In the genomic region with DNA sequence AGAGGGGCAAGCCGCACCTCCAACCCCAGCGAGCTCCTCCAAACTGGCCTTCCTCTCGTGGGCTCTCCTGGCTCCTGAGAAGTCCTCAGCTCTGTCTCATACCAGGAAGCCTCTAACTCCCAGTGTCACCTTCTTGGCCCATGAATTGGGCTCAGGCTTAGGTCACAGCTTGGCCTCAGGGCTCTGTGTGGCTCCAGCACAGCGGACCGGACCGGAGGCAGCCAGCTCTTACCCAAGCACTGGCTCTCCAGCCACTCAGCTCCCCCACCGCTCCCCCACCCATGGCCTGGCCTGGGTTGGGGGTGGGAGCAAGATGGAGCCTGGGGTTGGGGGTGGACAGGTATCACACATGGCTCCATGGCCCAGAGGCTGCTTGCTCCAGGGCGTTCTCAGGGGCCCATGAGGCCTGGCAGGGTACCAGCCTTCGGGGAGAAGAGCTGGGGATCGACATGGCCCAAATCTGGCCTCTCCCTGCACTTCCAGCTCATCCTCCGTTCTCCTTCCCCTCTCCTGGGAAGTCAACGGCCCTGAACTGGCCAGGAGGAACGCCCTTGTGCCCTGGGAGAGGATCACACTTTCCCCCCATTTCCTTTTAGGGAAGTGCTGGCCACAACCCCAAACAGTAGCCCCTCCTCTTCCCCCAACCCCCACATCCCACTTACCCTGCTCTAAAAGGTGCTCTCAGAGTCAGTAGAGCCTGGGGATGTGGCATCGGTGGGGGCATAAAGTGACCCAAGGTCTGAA, we compare ENCODE assay signal across 30 cellular contexts.
DNase-seq lines count a peak whose midpoint lies in the region; ATAC-seq, FAIRE-seq and TF ChIP-seq lines count a peak whose summit lies in the region.
"Had no signal": no experiment of that assay in that cellular context is flagged by ENCODE, and none has a peak within 500 bp of the region (broad histone marks: within the 10 kb centered on the region; RNA-seq: fewer than 3 reads in every experiment).

No MANE protein-coding gene starts in this region.

- TF ChIP-seq CTCF in H9 (conservative IDR thresholded peaks at IDR 0.05) (no peak), K562 (IDR thresholded peaks at IDR 0.05 in 2 of 3, conservative IDR thresholded peaks at IDR 0.05 in 1 of 3; ENCODE audit: insufficient read depth in 2 of 3, low read depth in 1 of 3, low read length in 3 of 3) (no peak), lung (IDR thresholded peaks at IDR 0.05; ENCODE audit: control extremely low read depth, extremely low read depth) (no peak), type B pancreatic cell (conservative IDR thresholded peaks at IDR 0.05) (no peak), mucosa of descending colon (IDR thresholded peaks at IDR 0.05) (no peak), GM13976 (IDR thresholded peaks at IDR 0.05; ENCODE audit: borderline replicate concordance, control extremely low read depth, extremely low read depth, insufficient read depth, missing control alignments) (no peak)

- no peaks in the 10 kb centered on the region for H3K79me1 ChIP-seq in H9 (ENCODE audit: insufficient read depth, low read depth, low read length, poor library complexity, severe bottlenecking)

- no peak for TF ChIP-seq POLR2A in K562 (conservative IDR thresholded peaks at IDR 0.05)

- no TSS peak for BruUV-seq in K562 (replicated peaks; lab: Mats Ljungman, UMichigan)

- H4K20me1 ChIP-seq in H9 (ENCODE audit: control insufficient read depth, insufficient read depth, insufficient read length), result no peaks in the 10 kb centered on the region
- peaks cover 43% of the 10 kb centered on the region for H4K20me1 ChIP-seq in K562 (replicated peaks; ENCODE audit: control insufficient read depth, insufficient read depth, low read length)

- intact Hi-C loops in K562 (cut with micrococcal nuclease) (loop anchor here (10.0 kb wide), 1 partner anchor 166 kb away; no protein-coding TSS in a partner anchor), mucosa of descending colon (cut with DNase I, micrococcal nuclease) (loop anchor here in 1 of 2 donors (10.0 kb wide), 1 partner anchor 96 kb away; a partner anchor contains a TSS)

- in situ Hi-C loops in K562 (cut with MboI), result no loop called here
- in situ Hi-C loops in GM13976 (cut with MboI; ENCODE audit: low sequenced_read_pairs, unreplicated experiment), result no loop called here

- H3K18ac ChIP-seq in H9 (ENCODE audit: insufficient read length, low read depth, low read length), result no peak overlapping the region

- H4K5ac ChIP-seq in H9 (ENCODE audit: insufficient read length, low read depth, low read length), result no peak overlapping the region

- H3K56ac ChIP-seq in H9 (ENCODE audit: insufficient read length, low read depth, low read length), result no peak overlapping the region

- no peak for DNase-seq in H9
- no peak for DNase-seq in K562 (ENCODE audit: extremely low read depth in 1 of 4, low spot score in 3 of 4)
- no peak for DNase-seq in lung (ENCODE audit: low spot score)
- DNase-seq in type B pancreatic cell (ENCODE audit: extremely low spot score, unreplicated experiment), result no peak
- no peak for DNase-seq in mucosa of descending colon
- DNase-seq in T-cell, result no peak
- DNase-seq in GM13976 (ENCODE audit: low spot score), result no peak
- DNase-seq: activated CD4-positive, alpha-beta T cell treated with anti-CD3 and anti-CD28 coated beads for 1 hour; activated CD8-positive, alpha-beta T cell treated with anti-CD3 and anti-CD28 coated beads, Interleukin-2, amount 10 ng/mL, durations not matched to agents 7 days and 5 days; activated gamma-delta T cell; activated naive CD8-positive, alpha-beta T cell treated with anti-CD3 and anti-CD28 coated beads, Interleukin-2, amount 50 U/mL, for 24 hours; activated T-cell treated with anti-CD3 and anti-CD28 coated beads for 4 hours; CD4-positive, alpha-beta T cell; effector CD8-positive, alpha-beta T cell; EL; erythroblast; foreskin melanocyte; HFFc6; hippocampal formation; MG63; NCI-H1436 treated with DMSO at 0.1 percent for 48 hours; NCI-H510A treated with DMSO at 0.1 percent for 48 hours; NK-92 treated with Interleukin-12 subunit alpha and Interleukin-12 subunit beta, amount 100 ng/mL, for 24 hours; stimulated activated CD4-positive, alpha-beta T cell treated with anti-CD3 and anti-CD28 coated beads, Interleukin-1b, Interleukin-23, amount 100 ng/mL, for 48 hours; testis had no signal

- H3K27ac Mint-ChIP-seq in H9 (no peak overlapping the region), type B pancreatic cell (peak overlapping the region; percentile 49), T-cell (no peak overlapping the region)
- H3K27ac Mint-ChIP-seq: activated CD8-positive, alpha-beta T cell treated with anti-CD3 and anti-CD28 coated beads, Interleukin-2, amount 10 ng/mL, durations not matched to agents 7 days and 5 days; activated naive CD8-positive, alpha-beta T cell treated with anti-CD3 and anti-CD28 coated beads, Interleukin-2, amount 50 U/mL, for 24 hours; CD4-positive, alpha-beta T cell; HFFc6; progenitor cell of endocrine pancreas had no signal

- H2AFZ ChIP-seq in H9 (ENCODE audit: low read length), result no peak overlapping the region
- H2AFZ ChIP-seq in K562 (ENCODE audit: low read depth, low read length), result no peak overlapping the region

- H3K4me3 ChIP-seq in K562 (no peak overlapping the region), lung (no peak overlapping the region), mucosa of descending colon (no peak overlapping the region)
- H3K4me3 ChIP-seq: MG63, testis had no signal

- H2AK5ac ChIP-seq in H9 (ENCODE audit: insufficient read length, low read length), result no peak overlapping the region

- no peak overlapping the region for H2BK5ac ChIP-seq in H9 (ENCODE audit: insufficient read length, low read length)

- H3K79me2 ChIP-seq in H9 (ENCODE audit: insufficient read depth, low read length) (no peaks in the 10 kb centered on the region; the same call in 1 of the 2 replicates), K562 (ENCODE audit: control insufficient read depth, insufficient read depth, low read length) (no peaks in the 10 kb centered on the region)

- FAIRE-seq in K562 (lab: Jason Lieb, UNC), result no peak
- FAIRE-seq: GM19239, RCC 7860, TTC549 had no signal

- H3K4me2 ChIP-seq in H9 (ENCODE audit: insufficient read depth, insufficient read length, low read length), result no peak overlapping the region
- no peak overlapping the region for H3K4me2 ChIP-seq in K562 (ENCODE audit: insufficient read depth, low read length)

- no peak for TF ChIP-seq EP300 in K562 (IDR thresholded peaks at IDR 0.05; ENCODE audit: low read length)

- no CpG with 5 or more reads among the region's 14 CpGs for WGBS in H9 (ENCODE audit: extremely low coverage, insufficient read length, low lambda C conversion rate)
- WGBS in K562 (ENCODE audit: insufficient coverage, low coverage, missing lambda C conversion rate), result 4% methylated on average over 13 of the region's 14 CpGs
- 65 to 74% methylated on average over 13 to 14 of the region's 14 CpGs for WGBS in lung, 2 donors

- H3K36me3 ChIP-seq in K562 (ENCODE audit: control insufficient read depth, insufficient read depth, low read length) (no peaks in the 10 kb centered on the region), lung (ENCODE audit: control insufficient read depth in 2 of 2, insufficient read depth in 2 of 2, low read length in 2 of 2) (no peaks in the 10 kb centered on the region), mucosa of descending colon (ENCODE audit: low read depth) (no peaks in the 10 kb centered on the region)
- H3K36me3 ChIP-seq: MG63 had no signal

- no peak overlapping the region for H3K4me3 Mint-ChIP-seq in H9
- H3K4me3 Mint-ChIP-seq in type B pancreatic cell, result no peak overlapping the region
- no peak overlapping the region for H3K4me3 Mint-ChIP-seq in T-cell
- H3K4me3 Mint-ChIP-seq: activated CD8-positive, alpha-beta T cell treated with anti-CD3 and anti-CD28 coated beads, Interleukin-2, amount 10 ng/mL, durations not matched to agents 7 days and 5 days; activated naive CD8-positive, alpha-beta T cell treated with anti-CD3 and anti-CD28 coated beads, Interleukin-2, amount 50 U/mL, for 24 hours; HFFc6 had no signal

- no peak overlapping the region for H4K8ac ChIP-seq in H9 (replicated peaks; ENCODE audit: insufficient read length, low read depth, low read length)

- H3K4me1 Mint-ChIP-seq in H9 (peaks cover 22 to 38% of the 10 kb centered on the region in 2 experiments), type B pancreatic cell (ENCODE audit: unreplicated experiment) (peaks cover 26% of the 10 kb centered on the region), T-cell (peaks cover 0 to 2% (median 2%) of the 10 kb centered on the region in 3 donors)

- H3K9me3 Mint-ChIP-seq in H9 (no peaks in the 10 kb centered on the region), type B pancreatic cell (no peaks in the 10 kb centered on the region), T-cell (no peaks in the 10 kb centered on the region)
- H3K9me3 Mint-ChIP-seq: activated naive CD8-positive, alpha-beta T cell treated with anti-CD3 and anti-CD28 coated beads, Interleukin-2, amount 50 U/mL, for 24 hours; CD4-positive, alpha-beta T cell; HFFc6 had no signal

- H3K27me3 Mint-ChIP-seq in H9 (ENCODE audit: low read depth), result peaks cover 37% of the 10 kb centered on the region
- H3K27me3 Mint-ChIP-seq in type B pancreatic cell, result peaks cover 63% of the 10 kb centered on the region
- no peaks in the 10 kb centered on the region for H3K27me3 Mint-ChIP-seq in T-cell
- H3K27me3 Mint-ChIP-seq: CD4-positive, alpha-beta T cell had no signal

- no peak overlapping the region for H2BK15ac ChIP-seq in H9 (ENCODE audit: low read depth, low read length)

- H3K9me3 ChIP-seq in H9 (ENCODE audit: control insufficient read depth, low read depth, low read length) (no peaks in the 10 kb centered on the region), K562 (replicated peaks; ENCODE audit: control insufficient read depth, insufficient read depth, low read depth, low read length) (no peaks in the 10 kb centered on the region), lung (ENCODE audit: control insufficient read depth in 2 of 2, insufficient read depth in 1 of 2, low read length in 1 of 2) (no peaks in the 10 kb centered on the region), mucosa of descending colon (no peaks in the 10 kb centered on the region)
- H3K9me3 ChIP-seq: MG63, testis had no signal

- POLR2A ChIA-PET in K562 (lab: Yijun Ruan, JAX), result interaction anchor here (0.6 to 1.6 kb wide), 5 partner anchors 15 to 333 kb away, joined by 3 to 5 read pairs (median 3); no protein-coding TSS in a partner anchor
- POLR2A ChIA-PET in T-cell (lab: Charles Lee), result interaction anchor here in 1 of 2 donors (1.0 kb wide), 1 partner anchor 10 kb away, joined by 3 read pairs; no protein-coding TSS in a partner anchor

- H2BK12ac ChIP-seq in H9 (ENCODE audit: insufficient read length, low read depth, low read length), result peak overlapping the region; percentile 21

- no peak for TF ChIP-seq RAD21 in K562 (CRISPR knock-in tag; conservative IDR thresholded peaks at IDR 0.05 in 1 of 2, IDR thresholded peaks at IDR 0.05 in 1 of 2)

- H2BK20ac ChIP-seq in H9 (ENCODE audit: low read depth, low read length, poor library complexity, severe bottlenecking), result no peak overlapping the region

- H3K27ac ChIP-seq in H9 (ENCODE audit: insufficient read length, low read depth, low read length), result no peak overlapping the region
- no peak overlapping the region for H3K27ac ChIP-seq in K562 (ENCODE audit: extremely low read depth, low read depth, low read length)
- H3K27ac ChIP-seq in lung (ENCODE audit: low read depth in 1 of 2, low read length in 1 of 2), result peak overlapping the region; percentile 15 to 66
- H3K27ac ChIP-seq: testis had no signal

- H4K91ac ChIP-seq in H9 (ENCODE audit: insufficient read length, low read depth, low read length), result no peak overlapping the region

- ATAC-seq in K562 (no peak), lung (ENCODE audit: insufficient read depth, low FRiP score) (no peak), mucosa of descending colon (no peak), T-cell (replicated peaks in 1 of 4) (no peak)
- ATAC-seq: activated CD8-positive, alpha-beta T cell treated with anti-CD3 and anti-CD28 coated beads, Interleukin-2, amount 10 ng/mL, durations not matched to agents 7 days and 5 days; activated naive CD8-positive, alpha-beta T cell treated with anti-CD3 and anti-CD28 coated beads, Interleukin-2, amount 50 U/mL, for 24 hours had no signal

- CTCF ChIA-PET in K562 (lab: Yijun Ruan, JAX; ENCODE audit: low intra/inter-chr PET ratio), result interaction anchor here (0.6 kb wide), 1 partner anchor 1072 kb away, joined by 3 read pairs; no protein-coding TSS in a partner anchor
- CTCF ChIA-PET in T-cell (lab: Charles Lee), result no interaction called here

- H3K23ac ChIP-seq in H9 (ENCODE audit: insufficient read length, low read depth, low read length), result no peak overlapping the region

- H3K9ac ChIP-seq in H9 (ENCODE audit: extremely low read depth, insufficient read length, low read length) (no peak overlapping the region), K562 (ENCODE audit: insufficient read depth in 1 of 2, low read depth in 2 of 2, low read length in 2 of 2) (peak overlapping the region in 1 of 2 experiments; percentile 43; a peak in 1 of 4 replicates)

- H3T11ph ChIP-seq in H9 (ENCODE audit: low read length), result no peak overlapping the region

- H3K36me3 Mint-ChIP-seq in H9 (ENCODE audit: insufficient read depth in 1 of 3, low read depth in 3 of 3) (no peaks in the 10 kb centered on the region; a peak in 1 of 7 replicates), type B pancreatic cell (no peaks in the 10 kb centered on the region), T-cell (no peaks in the 10 kb centered on the region)
- H3K36me3 Mint-ChIP-seq: brain had no signal

- no peak overlapping the region for H2BK120ac ChIP-seq in H9 (ENCODE audit: low read depth, low read length, poor library complexity, severe bottlenecking)

- H3K27me3 ChIP-seq in H9 (ENCODE audit: insufficient read depth, low read length) (no peaks in the 10 kb centered on the region), K562 (ENCODE audit: control insufficient read depth in 2 of 2, insufficient read depth in 2 of 2, low read length in 2 of 2) (peaks cover 73 to 79% of the 10 kb centered on the region in 2 experiments), lung (ENCODE audit: control insufficient read depth, insufficient read depth) (no peaks in the 10 kb centered on the region)
- H3K27me3 ChIP-seq: MG63, testis had no signal

- peak overlapping the region; percentile 46; the same call in 1 of the 2 replicates for H3K14ac ChIP-seq in H9 (ENCODE audit: insufficient read depth, low read length)

- H3K9me1 ChIP-seq in K562 (ENCODE audit: control insufficient read depth, insufficient read depth, low read length), result no peaks in the 10 kb centered on the region

- H3K4me1 ChIP-seq in H9 (ENCODE audit: insufficient read depth, low read length) (0 out of 2 replicates have a peak, but pooled peaks cover 2% of the 10 kb centered on the region), K562 (replicated peaks in 1 of 2; ENCODE audit: control insufficient read depth in 2 of 2, insufficient read depth in 2 of 2, low read length in 2 of 2) (peaks cover 0 to 35% of the 10 kb centered on the region in 2 experiments; a peak in 2 of 5 replicates), lung (ENCODE audit: control insufficient read depth in 2 of 2, insufficient read depth in 2 of 2, low read length in 2 of 2) (peaks cover 2 to 12% of the 10 kb centered on the region in 2 donors), mucosa of descending colon (ENCODE audit: low read depth) (peaks cover 3% of the 10 kb centered on the region)

- H3K4ac ChIP-seq in H9 (ENCODE audit: low read depth, low read length), result no peak overlapping the region

- peaks cover 2% of the 10 kb centered on the region for H3K23me2 ChIP-seq in H9 (ENCODE audit: insufficient read length, low read depth, low read length, poor library complexity, severe bottlenecking)

Comparison
In these comparisons a context has a peak if more than half of its experiments do, and no peak if none do; other contexts are left out.
1. H3K27ac ChIP-seq: peak in lung (2 of 2); none in H9 (single experiment) and K562 (single experiment).